8 cellular contexts compared by ENCODE assay signal in the genomic region with DNA sequence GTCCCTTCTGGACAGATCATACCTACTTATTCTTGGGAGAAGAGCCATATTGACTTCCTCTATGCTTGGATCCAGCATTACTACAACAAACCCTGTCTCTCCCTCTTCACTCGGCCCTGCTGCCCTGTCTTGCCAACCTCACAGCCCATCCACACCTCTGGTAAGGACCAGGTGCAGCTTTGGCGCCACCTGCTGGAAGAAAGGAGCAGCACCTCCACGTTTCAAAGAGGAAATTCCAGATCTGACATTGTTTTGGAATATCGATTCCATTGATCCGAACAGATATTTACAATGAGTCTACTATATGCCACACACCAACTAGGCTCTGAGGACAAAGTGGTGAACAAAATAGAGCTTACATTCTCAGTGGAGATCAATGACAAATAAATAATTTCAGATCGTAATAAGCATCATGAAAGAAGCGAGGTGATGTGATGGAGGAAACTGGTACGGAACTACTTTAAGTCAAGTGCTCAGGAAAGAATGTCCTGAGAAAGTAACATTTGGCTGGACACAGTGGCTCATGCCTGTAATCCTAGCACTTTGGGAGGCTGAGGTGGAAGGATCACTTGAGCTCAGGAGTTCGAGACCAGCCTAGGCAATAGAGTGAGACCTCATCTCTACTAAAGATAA. TPM values are rescaled to one million over a fixed set of nuclear protein-coding genes. Genes with fewer than 3 reads are reported as not detected.
DNase-seq lines count a peak whose midpoint lies in the region.

No MANE protein-coding gene starts in this region.

- in situ Hi-C loops in ACHN (cut with HindIII; ENCODE audit: low pct_ligation_motif_present, low pct_unique_long_range_greater_than_20kb, low sequenced_read_pairs), result no loop called here

- peak; percentile 63 for DNase-seq in ACHN
- DNase-seq in GM19238 (ENCODE audit: insufficient read length, low spot score), result peak; percentile 74
- DNase-seq in NCI-H2227 (lab: John Stamatoyannopoulos, UW; ENCODE audit: unreplicated experiment), result peak; percentile 76
- peak; percentile 66 for DNase-seq in activated CD4-positive, alpha-beta T cell treated with anti-CD3 and anti-CD28 coated beads for 1 hour
- peak; percentile 82 for DNase-seq in cerebellum (ENCODE audit: low spot score)
- DNase-seq in left kidney (ENCODE audit: low read depth, low spot score), result peak; percentile 86
- DNase-seq in stimulated activated CD4-positive, alpha-beta T cell treated with anti-CD3 and anti-CD28 coated beads, Interleukin-4, amount 100 ng/mL, for 48 hours (ENCODE audit: low read depth in 2 of 2), result peak; percentile 62 to 72
- DNase-seq in GOT3 (lab: John Stamatoyannopoulos, UW), result no peak

RNA-seq across cellular contexts. Expression of gene MFSD2A, which starts 18.7 kb away (rescaled TPM):
- 18.9 TPM for total RNA-seq in cerebellum
